ENCODE assay signal across 8 cellular contexts in genomic region chr2:152863826-152864225, GRCh38.
"Had no signal": no experiment of that assay in that cellular context is flagged by ENCODE, and none has a peak within 500 bp of the region (broad histone marks: within the 10 kb centered on the region; RNA-seq: fewer than 3 reads in every experiment).

No MANE protein-coding gene starts in this region.

- H3K4me1 ChIP-seq: HAP-1 had no signal

- H3K4me3 ChIP-seq: GM23248, HAP-1 had no signal

- H3K9ac ChIP-seq: GM23248 had no signal

- DNase-seq: GM23248, GOT3, H7, IMR-90, KG1 had no signal

- H3K36me3 ChIP-seq: HAP-1 had no signal

- H3K27ac ChIP-seq: GM23248, HL-60 had no signal

- ATAC-seq: HCT116 had no signal
